In genomic region chr3:71389911-71390573, GRCh38 we compare ENCODE assay signal across 8 cellular contexts.
A peak's percentile ranks its signal among the peaks of the same experiment; 100 is the strongest.
DNase-seq lines count a peak whose midpoint lies in the region; ATAC-seq and TF ChIP-seq lines count a peak whose summit lies in the region.

No MANE protein-coding gene starts in this region.

- H3K9me3 ChIP-seq in CD4-positive, CD25-positive, alpha-beta regulatory T cell (ENCODE audit: control insufficient read depth in 2 of 2, low read length in 2 of 2), result no peaks in the 10 kb centered on the region
- no peaks in the 10 kb centered on the region for H3K9me3 ChIP-seq in MM.1S (replicated peaks; ENCODE audit: insufficient read depth, low read length)

- H3K36me3 ChIP-seq in CD4-positive, CD25-positive, alpha-beta regulatory T cell (ENCODE audit: control insufficient read depth, insufficient read depth, low read length), result no peaks in the 10 kb centered on the region
- no peaks in the 10 kb centered on the region for H3K36me3 ChIP-seq in MM.1S (replicated peaks; ENCODE audit: insufficient read depth, low read length)

- peak in 1 of 2 donors; percentile 7 for ATAC-seq in CD4-positive, CD25-positive, alpha-beta regulatory T cell (ENCODE audit: low read depth in 2 of 2)
- ATAC-seq in left cardiac atrium (peak; percentile 65 to 82), sciatic nerve (peak; percentile 80), GM21447 (IDR thresholded peaks at IDR 0.05; ENCODE audit: unreplicated experiment) (no peak), GM19351 (IDR thresholded peaks at IDR 0.05; ENCODE audit: unreplicated experiment) (no peak)

- peak overlapping the region; percentile 95 to 97 (median 97) for H3K27ac Mint-ChIP-seq in CD4-positive, CD25-positive, alpha-beta regulatory T cell

- H2AFZ ChIP-seq in MM.1S (ENCODE audit: low read length), result no peak overlapping the region

- peaks cover 67% of the 10 kb centered on the region for H3K4me1 ChIP-seq in CD4-positive, CD25-positive, alpha-beta regulatory T cell (ENCODE audit: control insufficient read depth, insufficient read depth, low read length, poor library complexity, severe bottlenecking)
- H3K4me1 ChIP-seq in MM.1S (ENCODE audit: low read length), result peaks cover 29% of the 10 kb centered on the region

- no peaks in the 10 kb centered on the region for H3K79me2 ChIP-seq in MM.1S (ENCODE audit: low read length)

- H3K27ac ChIP-seq in CD4-positive, CD25-positive, alpha-beta regulatory T cell (ENCODE audit: insufficient read depth, low read length, poor library complexity, severe bottlenecking), result peak overlapping the region; percentile 87
- H3K27ac ChIP-seq in MM.1S (ENCODE audit: low read length), result peak overlapping the region; percentile 50; the same call in 1 of the 2 replicates

- H3K4me1 Mint-ChIP-seq in CD4-positive, CD25-positive, alpha-beta regulatory T cell, result peaks cover 39 to 83% (median 71%) of the 10 kb centered on the region in 4 donors

- no peaks in the 10 kb centered on the region for H3K9me2 ChIP-seq in MM.1S (replicated peaks; ENCODE audit: insufficient read depth, low read length)

- peak overlapping the region; percentile 66 for H3K4me3 ChIP-seq in CD4-positive, CD25-positive, alpha-beta regulatory T cell (ENCODE audit: low read depth, low read length)
- H3K4me3 ChIP-seq in MM.1S (ENCODE audit: low read length), result no peak overlapping the region

- no peak for TF ChIP-seq CTCF in MM.1S (IDR thresholded peaks at IDR 0.05; ENCODE audit: low read length)

- no peaks in the 10 kb centered on the region for H3K9me3 Mint-ChIP-seq in CD4-positive, CD25-positive, alpha-beta regulatory T cell

- no peaks in the 10 kb centered on the region for H4K20me1 ChIP-seq in MM.1S (ENCODE audit: insufficient read depth, low read length)

- peak overlapping the region; percentile 15; the same call in 1 of the 2 replicates for H3K9ac ChIP-seq in MM.1S (ENCODE audit: low read length)

- no peaks in the 10 kb centered on the region for H3K27me3 Mint-ChIP-seq in CD4-positive, CD25-positive, alpha-beta regulatory T cell

- peak overlapping the region; percentile 71 to 87 (median 81) for H3K4me3 Mint-ChIP-seq in CD4-positive, CD25-positive, alpha-beta regulatory T cell

- H3K36me3 Mint-ChIP-seq in CD4-positive, CD25-positive, alpha-beta regulatory T cell, result peaks cover 15% of the 10 kb centered on the region

- intact Hi-C loops in left cardiac atrium (cut with DNase I) (loop anchor here in 1 of 2 donors (10.0 kb wide), 1 partner anchor 195 kb away; the partner anchor contains the start of gene FOXP1), sciatic nerve (cut with DNase I) (loop anchor here (5.0 kb wide), 1 partner anchor 112 kb away; no protein-coding TSS in a partner anchor)

- DNase-seq in CD4-positive, CD25-positive, alpha-beta regulatory T cell, result peak in 2 of 3 donors; percentile 7 to 71
- DNase-seq in MM.1S (peak; percentile 28), left cardiac atrium (peak; percentile 60), sciatic nerve (ENCODE audit: low spot score) (no peak), retina (no peak)
- peak; percentile 25 for DNase-seq in activated naive CD4-positive, alpha-beta T cell treated with Interleukin-2 at 50 U/mL for 16 hours

- no peaks in the 10 kb centered on the region for H3K27me3 ChIP-seq in CD4-positive, CD25-positive, alpha-beta regulatory T cell (ENCODE audit: control insufficient read depth, insufficient read depth, low read length)
- no peaks in the 10 kb centered on the region for H3K27me3 ChIP-seq in MM.1S (replicated peaks; ENCODE audit: insufficient read depth, low read length)

- H3K4me2 ChIP-seq in MM.1S (ENCODE audit: low read depth, low read length), result 0 out of 2 replicates have a peak overlapping the region, but pooled peaks have one; percentile 18

- no peaks in the 10 kb centered on the region for H3F3A ChIP-seq in MM.1S (ENCODE audit: insufficient read depth, low read length)

Comparison
In these comparisons a context has a peak if more than half of its experiments do, and no peak if none do; other contexts are left out.
1. ATAC-seq: peak in left cardiac atrium (2 of 2) and sciatic nerve (single experiment); none in GM21447 (single experiment) and GM19351 (single experiment).
2. DNase-seq: peak in CD4-positive, CD25-positive, alpha-beta regulatory T cell (2 of 3), MM.1S (single experiment), activated naive CD4-positive, alpha-beta T cell treated with Interleukin-2 at 50 U/mL for 16 hours (single experiment) and left cardiac atrium (single experiment); none in sciatic nerve (single experiment) and retina (single experiment).